19 cellular contexts compared by ENCODE assay signal in genomic region chr3:103218793-103219192, GRCh38.
A peak's percentile ranks its signal among the peaks of the same experiment; 100 is the strongest.
DNase-seq lines count a peak whose midpoint lies in the region; ATAC-seq and TF ChIP-seq lines count a peak whose summit lies in the region.
"Had no signal": no experiment of that assay in that cellular context is flagged by ENCODE, and none has a peak within 500 bp of the region (broad histone marks: within the 10 kb centered on the region; RNA-seq: fewer than 3 reads in every experiment).

No MANE protein-coding gene starts in this region.

- H3K4me3 ChIP-seq in coronary artery (no peak overlapping the region), endodermal cell (ENCODE audit: low read length) (no peak overlapping the region)
- H3K4me3 ChIP-seq: lung, skin epidermis had no signal

- no peak overlapping the region for H3K4me3 Mint-ChIP-seq in endodermal cell
- H3K4me3 Mint-ChIP-seq: activated CD8-positive, alpha-beta T cell treated with anti-CD3 and anti-CD28 coated beads, Interleukin-2, amount 10 ng/mL, durations not matched to agents 7 days and 5 days; central memory CD8-positive, alpha-beta T cell had no signal

- no peaks in the 10 kb centered on the region for H3K36me3 Mint-ChIP-seq in endodermal cell (ENCODE audit: low read depth)

- H3K4me1 ChIP-seq in endodermal cell (ENCODE audit: control insufficient read depth, insufficient read depth, low read length) = no peaks in the 10 kb centered on the region

- H3K9ac ChIP-seq in endodermal cell (ENCODE audit: extremely low read depth, low read length, poor library complexity, severe bottlenecking) = no peak overlapping the region

- no peak overlapping the region for H3K27ac ChIP-seq in coronary artery
- no peak overlapping the region for H3K27ac ChIP-seq in endodermal cell (ENCODE audit: low read depth, low read length)
- H3K27ac ChIP-seq: C4-2B, skin epidermis had no signal

- peaks cover 4% of the 10 kb centered on the region for H3K9me3 ChIP-seq in endodermal cell (ENCODE audit: control insufficient read depth, low read length)

- no peak overlapping the region for H3K27ac Mint-ChIP-seq in endodermal cell
- H3K27ac Mint-ChIP-seq: activated CD8-positive, alpha-beta T cell treated with anti-CD3 and anti-CD28 coated beads, Interleukin-2, amount 10 ng/mL, durations not matched to agents 7 days and 5 days had no signal

- WGBS in endodermal cell (ENCODE audit: insufficient coverage in 1 of 2, insufficient read length in 1 of 2), 2 experiments = 92 to 100% methylated on average over 1 of the region's 1 CpG

- no peaks in the 10 kb centered on the region for H3K36me3 ChIP-seq in endodermal cell (ENCODE audit: control insufficient read depth, insufficient read depth, low read length)

- peak; percentile 29 for ATAC-seq in GM18868 (IDR thresholded peaks at IDR 0.05; ENCODE audit: unreplicated experiment)
- ATAC-seq in GM21786 (IDR thresholded peaks at IDR 0.05; ENCODE audit: unreplicated experiment) = peak; percentile 0
- peak; percentile 12 for ATAC-seq in HG03460 (IDR thresholded peaks at IDR 0.05; ENCODE audit: unreplicated experiment)
- ATAC-seq: activated CD8-positive, alpha-beta T cell treated with anti-CD3 and anti-CD28 coated beads, Interleukin-2, amount 10 ng/mL, durations not matched to agents 7 days and 5 days; esophagus mucosa had no signal

- H3K27me3 ChIP-seq in endodermal cell (ENCODE audit: control insufficient read depth, insufficient read depth, low read length, poor library complexity, severe bottlenecking) = no peaks in the 10 kb centered on the region

- H3K9me3 Mint-ChIP-seq in endodermal cell = peaks cover 12% of the 10 kb centered on the region

- TF ChIP-seq CTCF in coronary artery (IDR thresholded peaks at IDR 0.05) = no peak
- no peak for TF ChIP-seq CTCF in endodermal cell (conservative IDR thresholded peaks at IDR 0.05)

- DNase-seq in glomerular visceral epithelial cell (ENCODE audit: extremely low spot score) (peak; percentile 13), coronary artery (ENCODE audit: low spot score) (no peak), COLO829 (ENCODE audit: low spot score) (no peak), endodermal cell (no peak), superior temporal gyrus (ENCODE audit: extremely low spot score) (no peak)
- DNase-seq: activated CD8-positive, alpha-beta T cell treated with anti-CD3 and anti-CD28 coated beads, Interleukin-2, amount 10 ng/mL, durations not matched to agents 7 days and 5 days; activated naive CD4-positive, alpha-beta T cell; GDM1; NCI-H1417; NCI-H524 treated with DMSO at 0.1 percent for 48 hours; T1000 had no signal

- no peaks in the 10 kb centered on the region for H3K27me3 Mint-ChIP-seq in endodermal cell (ENCODE audit: insufficient read depth)
- H3K27me3 Mint-ChIP-seq: central memory CD8-positive, alpha-beta T cell had no signal

- no peaks in the 10 kb centered on the region for H3K4me1 Mint-ChIP-seq in endodermal cell
- H3K4me1 Mint-ChIP-seq: central memory CD8-positive, alpha-beta T cell had no signal
